8 cellular contexts compared by ENCODE assay signal in the genomic region with DNA sequence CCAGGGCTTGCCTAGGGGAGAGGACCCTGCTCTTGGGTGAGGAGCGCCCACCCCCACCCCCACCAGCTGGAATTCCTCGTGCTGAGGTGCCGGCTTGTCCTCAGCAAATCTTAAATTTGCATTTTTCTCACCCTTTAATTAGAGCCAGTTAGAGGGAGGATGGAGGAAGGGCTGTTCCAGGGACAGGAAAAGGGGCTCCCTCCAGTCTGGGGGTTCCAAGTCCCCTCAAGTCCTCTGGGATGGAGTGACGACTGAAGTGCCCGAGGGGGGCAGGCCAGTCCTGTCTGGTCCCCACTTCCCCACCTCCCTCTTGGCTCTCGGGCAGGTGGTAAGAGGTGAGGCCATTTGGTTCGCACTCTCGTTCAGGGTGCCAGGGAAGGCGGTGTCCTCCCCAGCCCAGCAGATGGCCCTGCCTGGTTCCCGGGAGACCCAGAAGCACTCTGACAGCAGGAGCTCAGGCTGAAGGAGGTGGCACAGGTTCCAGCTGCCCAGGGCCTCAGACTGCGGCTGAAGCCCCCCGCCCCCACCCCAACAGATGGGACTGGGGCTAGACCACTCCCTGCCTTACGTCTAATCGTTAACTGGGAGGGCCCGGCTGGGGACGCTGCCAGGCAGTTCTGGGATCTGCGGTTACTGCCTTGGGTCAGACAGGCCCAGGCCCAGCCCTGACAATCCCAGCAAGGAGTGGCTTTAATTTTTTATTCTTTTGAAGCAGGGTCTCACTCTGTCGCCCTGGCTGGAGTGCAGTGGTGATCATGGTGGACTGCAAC. TPM values are rescaled to one million over a fixed set of nuclear protein-coding genes. Genes with fewer than 3 reads are reported as not detected.
DNase-seq lines count a peak whose midpoint lies in the region; ATAC-seq and TF ChIP-seq lines count a peak whose summit lies in the region.

No MANE protein-coding gene starts in this region.

- H3K27me3 ChIP-seq in ascending aorta (no peaks in the 10 kb centered on the region), tibial nerve (no peaks in the 10 kb centered on the region)

- H3K27me3 Mint-ChIP-seq in Calu3 (ENCODE audit: unreplicated experiment) = peaks cover 9% of the 10 kb centered on the region

- TF ChIP-seq EP300 in tibial nerve (IDR thresholded peaks at IDR 0.05) = no peak

- H3K9me3 Mint-ChIP-seq in Calu3 (ENCODE audit: low read depth, unreplicated experiment) = no peaks in the 10 kb centered on the region

- DNase-seq in Calu3 = peak; percentile 40
- peak in 65 of 76 experiments; percentile 19 to 82 (median 56) for DNase-seq in HUDEP-2 (lab: John Stamatoyannopoulos, UW; ENCODE audit: unreplicated experiment in 76 of 76)
- no peak for DNase-seq in SK-N-MC (ENCODE audit: low read depth, low spot score)
- peak; percentile 75 for DNase-seq in left lobe of liver (ENCODE audit: low spot score)
- no peak for DNase-seq in ascending aorta (ENCODE audit: low spot score in 2 of 2)
- no peak for DNase-seq in tibial nerve (ENCODE audit: low spot score in 2 of 2)
- no peak for DNase-seq in iPS-NIHi11 (ENCODE audit: low spot score)

- H3K36me3 Mint-ChIP-seq in Calu3 (ENCODE audit: insufficient read depth, unreplicated experiment) = peaks cover 80% of the 10 kb centered on the region

- H3K36me3 ChIP-seq in SK-N-MC (ENCODE audit: insufficient read depth, low read length) = peaks cover 32% of the 10 kb centered on the region
- H3K36me3 ChIP-seq in ascending aorta = peaks cover 0 to 6% of the 10 kb centered on the region in 2 donors
- peaks cover 0 to 9% (median 0%) of the 10 kb centered on the region in 3 donors for H3K36me3 ChIP-seq in tibial nerve

- no peaks in the 10 kb centered on the region for H3K9me3 ChIP-seq in SK-N-MC (ENCODE audit: low read depth, low read length)
- no peaks in the 10 kb centered on the region for H3K9me3 ChIP-seq in ascending aorta
- no peaks in the 10 kb centered on the region for H3K9me3 ChIP-seq in tibial nerve

- TF ChIP-seq CTCF in Calu3 (IDR thresholded peaks at IDR 0.05; ENCODE audit: unreplicated experiment) (no peak), ascending aorta (IDR thresholded peaks at IDR 0.05) (no peak), tibial nerve (IDR thresholded peaks at IDR 0.05) (no peak)

- WGBS in tibial nerve, 2 donors = 47 to 68% methylated on average over 10 to 14 of the region's 18 CpGs

- peak overlapping the region; percentile 89 for H3K4me3 Mint-ChIP-seq in Calu3 (ENCODE audit: low read depth, unreplicated experiment)

- ATAC-seq in left lobe of liver (peak; percentile 4), HG03521 (IDR thresholded peaks at IDR 0.05; ENCODE audit: unreplicated experiment) (no peak)

- peak overlapping the region; percentile 61 for H3K27ac Mint-ChIP-seq in Calu3 (ENCODE audit: unreplicated experiment)

- peaks cover 23 to 51% of the 10 kb centered on the region in 2 donors for H3K4me1 ChIP-seq in ascending aorta
- H3K4me1 ChIP-seq in tibial nerve = peaks cover 0 to 69% (median 59%) of the 10 kb centered on the region in 4 donors

- peaks cover 19% of the 10 kb centered on the region for H3K4me1 Mint-ChIP-seq in Calu3 (ENCODE audit: low read depth, unreplicated experiment)

- H3K9ac ChIP-seq in SK-N-MC (ENCODE audit: insufficient read length) = no peak overlapping the region

- CTCF ChIA-PET in Calu3 (lab: Charles Lee) = interaction anchor here (0.6 kb wide), 3 partner anchors 22 to 1447 kb away, joined by 3 to 4 read pairs (median 4); no protein-coding TSS in a partner anchor

- intact Hi-C loops in Calu3 (cut with micrococcal nuclease; ENCODE audit: unreplicated experiment) (no loop called here), ascending aorta (cut with DNase I) (loop anchor here (10.0 kb wide), 1 partner anchor 286 kb away; no protein-coding TSS in a partner anchor)

- no peak for TF ChIP-seq POLR2A in tibial nerve (IDR thresholded peaks at IDR 0.05)

- no TSS peak for BruUV-seq in Calu3 (replicated peaks; lab: Mats Ljungman, UMichigan)

- peak overlapping the region; percentile 73 for H3K27ac ChIP-seq in SK-N-MC
- H3K27ac ChIP-seq in ascending aorta = no peak overlapping the region
- H3K27ac ChIP-seq in tibial nerve = no peak overlapping the region

- peak overlapping the region; percentile 84 for H3K4me3 ChIP-seq in SK-N-MC
- no peak overlapping the region for H3K4me3 ChIP-seq in ascending aorta
- H3K4me3 ChIP-seq in tibial nerve = no peak overlapping the region

RNA-seq across cellular contexts. Expression of gene RAB26, which starts 2.2 kb away (rescaled TPM):
- total RNA-seq in Calu3 (2022) (10.8 and 12.3 TPM in 2 replicates), left lobe of liver (10.2 TPM), ascending aorta (not detected), tibial nerve (not detected)

RNA-seq across cellular contexts. Expression of gene TRAF7, which starts 5.0 kb away (rescaled TPM):
- 118 and 127 TPM in 2 replicates for total RNA-seq in Calu3 (2022)
- total RNA-seq in left lobe of liver = 44.2 TPM
- total RNA-seq in ascending aorta = 39.6 TPM
- total RNA-seq in tibial nerve = 10 to 100 TPM; 29.1 to 53.7 (median 38.4) TPM

RNA-seq across cellular contexts. Expression of gene PKD1, which starts 14.9 kb away (rescaled TPM):
- total RNA-seq in Calu3 (2022) (82.0 and 86.0 TPM in 2 replicates), left lobe of liver (65.0 TPM), ascending aorta (551 TPM), tibial nerve (100 to 1,000 TPM; 207 to 542 (median 381) TPM)

RNA-seq across cellular contexts. Expression of gene CASKIN1, which starts 45.8 kb away (rescaled TPM):
- 1.4 and 2.6 TPM in 2 replicates for total RNA-seq in Calu3 (2022)
- total RNA-seq in left lobe of liver = 0.05 TPM
- total RNA-seq in ascending aorta = not detected
- total RNA-seq in tibial nerve = under 1 TPM in 3 of 4 donors, not detected in 1; 0.20 to 0.63 (median 0.30) TPM

RNA-seq across cellular contexts. Expression of gene MLST8, which starts 54.7 kb away (rescaled TPM):
- total RNA-seq in Calu3 (2022) (58.0 and 59.7 TPM in 2 replicates), left lobe of liver (16.9 TPM), ascending aorta (23.7 TPM), tibial nerve (10 to 100 TPM; 28.8 to 73.8 (median 43.8) TPM)

Comparison
In these comparisons a context has a peak if more than half of its experiments do, and no peak if none do; other contexts are left out.
1. DNase-seq: peak in Calu3 (single experiment), HUDEP-2 (65 of 76) and left lobe of liver (single experiment); none in SK-N-MC (single experiment), ascending aorta (0 of 2), tibial nerve (0 of 2) and iPS-NIHi11 (single experiment).
2. RNA of gene RAB26, which starts 2.2 kb away (total RNA-seq): 10.8 to 12.3 TPM in Calu3 and 10.2 TPM in left lobe of liver (single experiment); not detected in ascending aorta (single experiment) and not detected in tibial nerve; every median in the first group is over 10 times any median in the second.